10 cellular contexts compared by ENCODE assay signal in the genomic region with DNA sequence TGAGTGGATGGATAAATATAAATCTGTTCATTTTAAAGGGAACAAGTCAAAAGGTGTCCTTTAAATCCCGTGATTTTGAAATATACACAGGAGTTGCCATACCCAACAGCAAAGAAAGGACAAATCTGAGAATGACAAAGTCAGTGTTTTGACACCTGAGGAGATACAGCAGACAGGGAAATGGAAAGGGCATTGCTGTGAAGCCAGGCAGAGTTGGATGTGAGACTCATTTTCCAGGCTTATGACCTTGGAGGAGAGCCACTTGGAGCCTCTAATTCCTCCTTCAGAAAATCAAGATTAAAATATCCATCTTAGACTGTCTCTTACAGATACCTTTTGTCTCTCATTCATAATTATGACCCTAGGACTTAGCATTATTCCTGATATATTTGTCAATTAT.
"Had no signal": no experiment of that assay in that cellular context is flagged by ENCODE, and none has a peak within 500 bp of the region (broad histone marks: within the 10 kb centered on the region; RNA-seq: fewer than 3 reads in every experiment).

No MANE protein-coding gene starts in this region.

- H2AFZ ChIP-seq: GM23248 had no signal

- FAIRE-seq: HTR-8/SVneo, K562 had no signal

- ATAC-seq: HCT116, K562 had no signal

- H3K27ac Mint-ChIP-seq: HFFc6 had no signal

- H3K9ac ChIP-seq: GM23248 had no signal

- H3K9me3 ChIP-seq: HAP-1 had no signal

- H3K4me3 Mint-ChIP-seq: HFFc6 had no signal

- H3K4me3 ChIP-seq: GM23248, HAP-1, K562 had no signal

- DNase-seq: GM23248, GOT3, H7, HFFc6, IMR-90, KG1 had no signal

- H3K27ac ChIP-seq: GM23248 had no signal

- H3K36me3 ChIP-seq: HAP-1 had no signal
